Comparison of ENCODE assay signal across 25 cellular contexts in genomic region chr15:44910981-44911625, GRCh38. TPM values are rescaled to one million over a fixed set of nuclear protein-coding genes. Genes with fewer than 3 reads are reported as not detected.
"Had no signal": no experiment of that assay in that cellular context is flagged by ENCODE, and none has a peak within 500 bp of the region (broad histone marks: within the 10 kb centered on the region; RNA-seq: fewer than 3 reads in every experiment).

No MANE protein-coding gene starts in this region.

- H3K4me3 ChIP-seq: coronary artery, esophagus squamous epithelium, heart left ventricle, neural progenitor cell, upper lobe of left lung had no signal

- H3K4me3 Mint-ChIP-seq: activated CD4-positive, alpha-beta T cell treated with anti-CD3 and anti-CD28 coated beads, Interleukin-2, amount 10 ng/mL, durations not matched to agents 7 days and 5 days; activated naive CD8-positive, alpha-beta T cell treated with anti-CD3 and anti-CD28 coated beads, Interleukin-2, amount 10 ng/mL, durations not matched to agents 7 days and 5 days; mesothelial cell of epicardium; naive thymus-derived CD8-positive, alpha-beta T cell; neural progenitor cell had no signal

- H3K4me1 ChIP-seq: esophagus squamous epithelium, heart left ventricle, upper lobe of left lung had no signal

- DNase-seq: activated CD4-positive, alpha-beta T cell treated with anti-CD3 and anti-CD28 coated beads, Interleukin-2, amount 10 ng/mL, durations not matched to agents 7 days and 5 days; activated gamma-delta T cell; activated naive CD8-positive, alpha-beta T cell treated with anti-CD3 and anti-CD28 coated beads, Interleukin-2, amount 10 ng/mL, durations not matched to agents 7 days and 5 days; activated T-cell treated with anti-CD3 and anti-CD28 coated beads, Interleukin-2, amount 50 U/mL, for 48 hours; cerebellar nuclear complex; esophagus squamous epithelium; heart left ventricle; left ventricle myocardium superior; mammary epithelial cell; naive thymus-derived CD8-positive, alpha-beta T cell; posterior cingulate gyrus; small intestine; stimulated activated CD4-positive, alpha-beta T cell treated with anti-CD3 and anti-CD28 coated beads, Interleukin-15, amount 100 ng/mL, for 24 hours; stimulated activated naive CD4-positive, alpha-beta T cell; upper lobe of left lung; WERI-Rb-1 had no signal

- H3K27ac ChIP-seq: coronary artery, esophagus squamous epithelium, heart left ventricle, neural progenitor cell, upper lobe of left lung, WERI-Rb-1 had no signal

- H3K9me3 ChIP-seq: esophagus squamous epithelium, upper lobe of left lung had no signal

- H3K9me3 Mint-ChIP-seq: activated naive CD8-positive, alpha-beta T cell treated with anti-CD3 and anti-CD28 coated beads, Interleukin-2, amount 10 ng/mL, durations not matched to agents 7 days and 5 days; neural progenitor cell had no signal

- H3K36me3 ChIP-seq: esophagus squamous epithelium, heart left ventricle, neural progenitor cell, upper lobe of left lung, WERI-Rb-1 had no signal

- H3K4me1 Mint-ChIP-seq: activated naive CD8-positive, alpha-beta T cell treated with anti-CD3 and anti-CD28 coated beads, Interleukin-2, amount 10 ng/mL, durations not matched to agents 7 days and 5 days; mesothelial cell of epicardium; neural progenitor cell had no signal

- H2AFZ ChIP-seq: neural progenitor cell had no signal

- ATAC-seq: heart left ventricle; left ventricle myocardium superior; naive thymus-derived CD8-positive, alpha-beta T cell; sciatic nerve had no signal

- H3K4me2 ChIP-seq: neural progenitor cell had no signal

- H3K27me3 ChIP-seq: esophagus squamous epithelium, neural progenitor cell, upper lobe of left lung had no signal

- H3K36me3 Mint-ChIP-seq: activated naive CD8-positive, alpha-beta T cell treated with anti-CD3 and anti-CD28 coated beads, Interleukin-2, amount 10 ng/mL, durations not matched to agents 7 days and 5 days; mesothelial cell of epicardium; naive thymus-derived CD8-positive, alpha-beta T cell; neural progenitor cell had no signal

- H3K9ac ChIP-seq: neural progenitor cell had no signal

- H3K27ac Mint-ChIP-seq: activated CD4-positive, alpha-beta T cell treated with anti-CD3 and anti-CD28 coated beads, Interleukin-2, amount 10 ng/mL, durations not matched to agents 7 days and 5 days; activated naive CD8-positive, alpha-beta T cell treated with anti-CD3 and anti-CD28 coated beads, Interleukin-2, amount 10 ng/mL, durations not matched to agents 7 days and 5 days; mesothelial cell of epicardium; neural progenitor cell had no signal

RNA-seq across cellular contexts. Expression of gene TERB2, which starts 45.4 kb away (rescaled TPM):
- total RNA-seq: activated CD4-positive, alpha-beta T cell treated with anti-CD3 and anti-CD28 coated beads, Interleukin-2, amount 10 ng/mL, durations not matched to agents 7 days and 5 days; activated naive CD8-positive, alpha-beta T cell treated with anti-CD3 and anti-CD28 coated beads, Interleukin-2, amount 10 ng/mL, durations not matched to agents 7 days and 5 days; esophagus squamous epithelium; fibroblast of villous mesenchyme; heart left ventricle; left ventricle myocardium superior; mammary epithelial cell; mesothelial cell of epicardium; naive thymus-derived CD8-positive, alpha-beta T cell; omental fat pad; renal cortical epithelial cell; sciatic nerve; subcutaneous adipose tissue; upper lobe of left lung had no signal
- polyA plus RNA-seq: heart left ventricle; mammary epithelial cell; naive thymus-derived CD8-positive, alpha-beta T cell; small intestine; thymus had no signal
